19 cellular contexts compared by ENCODE assay signal in the genomic region with DNA sequence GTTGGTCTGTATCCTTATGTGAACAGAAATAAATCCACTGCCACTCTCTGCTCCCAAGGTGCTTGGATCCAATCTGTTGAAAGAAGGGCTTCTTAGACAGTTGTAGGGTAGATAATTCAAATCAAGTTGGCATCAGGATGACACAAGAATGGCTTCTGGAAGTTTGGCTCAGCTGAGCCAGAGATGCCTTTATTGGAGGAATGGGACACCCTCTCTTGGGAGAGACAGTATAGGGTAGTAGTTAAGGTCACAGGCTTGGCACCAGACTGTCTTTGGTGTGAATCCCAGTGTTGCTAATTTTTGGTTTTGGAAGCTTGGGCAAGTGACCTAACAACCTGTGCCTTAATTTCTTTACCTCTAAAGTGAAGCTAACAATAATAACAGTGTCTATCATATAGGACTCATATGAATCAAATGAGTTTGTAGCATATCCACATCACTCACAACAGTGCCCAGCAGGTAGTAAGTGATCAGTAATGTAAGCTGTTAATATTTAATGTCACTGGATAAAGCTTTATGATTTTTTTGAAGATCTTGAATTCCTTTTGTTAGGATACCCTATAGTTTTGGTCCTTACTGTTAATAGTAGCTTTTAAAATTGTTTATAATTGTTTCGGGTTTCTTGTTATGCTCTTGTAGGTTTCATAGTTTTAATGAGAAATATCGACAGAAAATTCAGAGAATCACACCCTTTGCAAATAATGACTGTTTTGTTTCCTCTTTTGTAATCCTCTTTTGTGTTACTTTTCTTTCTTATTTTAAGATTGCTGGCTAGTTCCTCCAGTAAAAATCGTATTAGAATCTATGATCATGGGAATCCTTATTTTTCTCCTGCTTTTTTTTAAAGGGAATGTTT. TPM values are rescaled to one million over a fixed set of nuclear protein-coding genes. Genes with fewer than 3 reads are reported as not detected.
DNase-seq lines count a peak whose midpoint lies in the region; ATAC-seq and TF ChIP-seq lines count a peak whose summit lies in the region.
"Had no signal": no experiment of that assay in that cellular context is flagged by ENCODE, and none has a peak within 500 bp of the region (broad histone marks: within the 10 kb centered on the region; RNA-seq: fewer than 3 reads in every experiment).

No MANE protein-coding gene starts in this region.

- WGBS in stomach, 5 donors = 20 to 33% (median 28%) methylated on average over 3 of the region's 3 CpGs

- no peaks in the 10 kb centered on the region for H3K36me3 ChIP-seq in cardiac muscle cell
- H3K36me3 ChIP-seq in stomach = peaks cover 0 to 6% (median 0%) of the 10 kb centered on the region in 4 donors
- H3K36me3 ChIP-seq: SJCRH30 had no signal

- H3K27ac ChIP-seq in cardiac muscle cell = peak overlapping the region; percentile 36
- peak overlapping the region; percentile 9 for H3K27ac ChIP-seq in epithelial cell of prostate
- peak overlapping the region in 3 of 5 donors; percentile 27 to 29 (median 29) for H3K27ac ChIP-seq in stomach
- H3K27ac ChIP-seq: parathyroid adenoma, SJCRH30 had no signal

- H3K9me3 ChIP-seq in cardiac muscle cell (ENCODE audit: low read depth) (no peaks in the 10 kb centered on the region), stomach (peaks cover 0 to 13% (median 3%) of the 10 kb centered on the region in 4 donors)
- H3K9me3 ChIP-seq: SJCRH30 had no signal

- no peak for TF ChIP-seq POLR2A in stomach (IDR thresholded peaks at IDR 0.05)

- no peaks in the 10 kb centered on the region for H3K27me3 ChIP-seq in cardiac muscle cell
- no peaks in the 10 kb centered on the region for H3K27me3 ChIP-seq in stomach
- H3K27me3 ChIP-seq: dorsolateral prefrontal cortex, SJCRH30 had no signal

- ATAC-seq in HG03175 (IDR thresholded peaks at IDR 0.05; ENCODE audit: unreplicated experiment) (no peak), HG03457 (IDR thresholded peaks at IDR 0.05; ENCODE audit: unreplicated experiment) (no peak)
- ATAC-seq: naive thymus-derived CD4-positive, alpha-beta T cell; stimulated activated memory B cell treated with anti-CD40 and anti-IgM and Interleukin-4, amounts not matched to agents 10 μg/mL and 1 μg/mL and 100 μg/mL, for 72 hours had no signal

- H3K4me3 ChIP-seq in cardiac muscle cell (no peak overlapping the region), stomach (no peak overlapping the region)
- H3K4me3 ChIP-seq: dorsolateral prefrontal cortex, SJCRH30 had no signal

- TF ChIP-seq EP300 in stomach (IDR thresholded peaks at IDR 0.05) = no peak

- no peaks in the 10 kb centered on the region for H3K4me1 ChIP-seq in cardiac muscle cell (ENCODE audit: low read depth)
- H3K4me1 ChIP-seq in stomach = peaks cover 6 to 34% (median 26%) of the 10 kb centered on the region in 4 donors
- H3K4me1 ChIP-seq: SJCRH30 had no signal

- DNase-seq in cardiac muscle cell (ENCODE audit: low read depth in 1 of 2, low spot score in 1 of 2) (no peak), cardiac septum (ENCODE audit: low spot score) (no peak), NCI-H2227 treated with DMSO at 0.1 percent for 48 hours (lab: John Stamatoyannopoulos, UW) (peak; percentile 29), epithelial cell of prostate (ENCODE audit: low read depth, low spot score) (no peak), stomach (no peak), NK-92 (lab: John Stamatoyannopoulos, UW; ENCODE audit: unreplicated experiment) (no peak)
- DNase-seq: activated CD4-positive, alpha-beta T cell treated with anti-CD3 and anti-CD28 coated beads, Interleukin-2, amount 10 ng/mL, durations not matched to agents 7 days and 5 days; activated effector memory CD4-positive, alpha-beta T cell treated with anti-CD3 and anti-CD28 coated beads, Interleukin-2, amount 50 U/mL, for 16 hours; DMS153; dorsolateral prefrontal cortex; erythroblast; naive thymus-derived CD4-positive, alpha-beta T cell; NCI-H1694; NCI-H774; SJCRH30 had no signal

- TF ChIP-seq CTCF in cardiac muscle cell (IDR thresholded peaks at IDR 0.05; ENCODE audit: low read depth, low read length) = no peak
- TF ChIP-seq CTCF in stomach (IDR thresholded peaks at IDR 0.05) = no peak

- intact Hi-C loops in cardiac septum (cut with DNase I) = no loop called here
- intact Hi-C loops in stomach (cut with DNase I; ENCODE audit: low total_unique reads) = no loop called here

RNA-seq across cellular contexts. Expression of a gene that starts 19.1 kb away (rescaled TPM):
- total RNA-seq in cardiac muscle cell (43.2 and 58.7 TPM in 2 replicates), cardiac septum (31.3 TPM), stomach (10 to 100 TPM in 4 of 5 donors, 1 to 10 TPM in 1; 8.8 to 40.1 (median 18.7) TPM)
- polyA plus RNA-seq in cardiac muscle cell (45.3 and 47.7 TPM in 2 replicates), stomach (10 to 100 TPM in 2 of 3 donors, 1 to 10 TPM in 1; 9.7 to 14.2 (median 13.8) TPM)

RNA-seq across cellular contexts. Expression of a gene that starts 33.0 kb away (rescaled TPM):
- 26.9 and 51.1 TPM in 2 replicates for total RNA-seq in cardiac muscle cell
- 46.3 and 58.0 TPM in 2 replicates for polyA plus RNA-seq in cardiac muscle cell
- total RNA-seq in cardiac septum = 48.8 TPM
- total RNA-seq in stomach = 100 to 1,000 TPM in 3 of 5 donors, 10 to 100 TPM in 2; 25.5 to 266 (median 105) TPM
- polyA plus RNA-seq in stomach = 10 to 100 TPM; 12.1 to 27.7 (median 22.8) TPM
